Comparison of ENCODE assay signal across 17 cellular contexts in the genomic region with DNA sequence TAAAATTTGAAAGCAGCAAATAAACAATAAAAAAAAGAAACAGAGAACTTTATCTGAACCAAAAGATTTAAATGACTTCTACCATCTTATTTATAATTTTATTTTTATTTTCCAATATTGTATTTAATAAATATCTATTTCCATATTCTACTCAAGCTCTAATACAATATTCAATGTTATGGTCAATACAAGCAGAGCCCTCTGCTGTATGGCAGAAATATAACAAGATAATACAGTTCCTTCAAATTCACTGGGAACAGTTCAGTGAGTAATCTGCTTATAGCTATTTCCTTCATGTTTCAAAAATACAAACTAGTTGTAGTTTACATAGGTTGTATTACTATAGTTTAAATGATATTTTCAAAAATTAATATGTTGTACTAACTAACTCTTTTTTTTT.
DNase-seq lines count a peak whose midpoint lies in the region; ATAC-seq, FAIRE-seq and TF ChIP-seq lines count a peak whose summit lies in the region.
"Had no signal": no experiment of that assay in that cellular context is flagged by ENCODE, and none has a peak within 500 bp of the region (broad histone marks: within the 10 kb centered on the region; RNA-seq: fewer than 3 reads in every experiment).

No MANE protein-coding gene starts in this region.

- TF ChIP-seq CTCF in C4-2B (conservative IDR thresholded peaks at IDR 0.05) (peak; percentile 52), epithelial cell of proximal tubule (conservative IDR thresholded peaks at IDR 0.05; ENCODE audit: low read depth, low read length) (peak; percentile 16)

- no peak overlapping the region for H3K27ac ChIP-seq in C4-2B
- H3K27ac ChIP-seq: SK-N-MC had no signal

- H3K4me3 ChIP-seq in epithelial cell of proximal tubule (ENCODE audit: low read depth, low read length): no peak overlapping the region
- H3K4me3 ChIP-seq: HAP-1, SK-N-MC had no signal

- ATAC-seq in HG02610 (IDR thresholded peaks at IDR 0.05; ENCODE audit: unreplicated experiment): no peak
- ATAC-seq: activated T-cell treated with anti-CD3 and anti-CD28 coated beads, Interleukin-2, amount 50 U/mL, for 72 hours had no signal

- FAIRE-seq in A204.1 (lab: Jason Lieb, UNC): peak; percentile 96

- peak; percentile 45 for DNase-seq in OCI-M1 (lab: John Stamatoyannopoulos, UW)
- no peak for DNase-seq in epithelial cell of proximal tubule (ENCODE audit: low read depth)
- DNase-seq in NCI-H1436 treated with DMSO at 0.1 percent for 48 hours (lab: John Stamatoyannopoulos, UW): no peak
- DNase-seq in HuH-7.5 (ENCODE audit: low spot score): no peak
- DNase-seq in germinal center (ENCODE audit: low spot score): no peak
- DNase-seq: activated CD4-positive, alpha-beta T cell treated with anti-CD3 and anti-CD28 coated beads for 4 hours; activated T-cell treated with anti-CD3 and anti-CD28 coated beads, Interleukin-2, amount 50 U/mL, for 72 hours; amygdala; dermis blood vessel endothelial cell; mesenchymal stem cell; NCI-H510A treated with DMSO at 0.1 percent for 48 hours; stimulated activated CD4-positive, alpha-beta T cell treated with anti-CD3 and anti-CD28 coated beads, Interleukin-12 subunit alpha, Interleukin-12 subunit beta, amount 100 ng/mL, for 4 hours had no signal
